In genomic region chr11:61116426-61117214, GRCh38 we compare ENCODE assay signal across 15 cellular contexts. TPM values are rescaled to one million over a fixed set of nuclear protein-coding genes. Genes with fewer than 3 reads are reported as not detected.
A peak's percentile ranks its signal among the peaks of the same experiment; 100 is the strongest.
DNase-seq lines count a peak whose midpoint lies in the region; ATAC-seq, FAIRE-seq and TF ChIP-seq lines count a peak whose summit lies in the region.
"Had no signal": no experiment of that assay in that cellular context is flagged by ENCODE, and none has a peak within 500 bp of the region (broad histone marks: within the 10 kb centered on the region; RNA-seq: fewer than 3 reads in every experiment).

No MANE protein-coding gene starts in this region.

- no peaks in the 10 kb centered on the region for H3K27me3 Mint-ChIP-seq in activated naive CD4-positive, alpha-beta T cell treated with anti-CD3 and anti-CD28 coated beads, Interleukin-2, amount 50 U/mL, for 24 hours
- H3K27me3 Mint-ChIP-seq in activated CD8-positive, alpha-beta T cell treated with anti-CD3 and anti-CD28 coated beads for 36 hours: no peaks in the 10 kb centered on the region

- intact Hi-C loops in activated CD8-positive, alpha-beta T cell treated with anti-CD3 and anti-CD28 coated beads for 36 hours (cut with micrococcal nuclease): no loop called here

- H3K9me3 Mint-ChIP-seq in activated naive CD4-positive, alpha-beta T cell treated with anti-CD3 and anti-CD28 coated beads, Interleukin-2, amount 50 U/mL, for 24 hours: no peaks in the 10 kb centered on the region
- peaks cover 4% of the 10 kb centered on the region for H3K9me3 Mint-ChIP-seq in activated CD8-positive, alpha-beta T cell treated with anti-CD3 and anti-CD28 coated beads for 36 hours

- TF ChIP-seq POLR2A in erythroblast (IDR thresholded peaks at IDR 0.05; ENCODE audit: low read length): no peak

- H3K4me3 Mint-ChIP-seq in activated naive CD4-positive, alpha-beta T cell treated with anti-CD3 and anti-CD28 coated beads, Interleukin-2, amount 50 U/mL, for 24 hours: peak overlapping the region; percentile 67
- peak overlapping the region; percentile 42 for H3K4me3 Mint-ChIP-seq in activated CD8-positive, alpha-beta T cell treated with anti-CD3 and anti-CD28 coated beads for 36 hours

- TF ChIP-seq CTCF in activated CD8-positive, alpha-beta T cell treated with anti-CD3 and anti-CD28 coated beads for 36 hours (IDR thresholded peaks at IDR 0.05): no peak
- TF ChIP-seq CTCF in epithelial cell of esophagus (IDR thresholded peaks at IDR 0.05; ENCODE audit: insufficient read depth, low read depth, low read length, missing control alignments): no peak

- CTCF ChIA-PET in activated CD8-positive, alpha-beta T cell treated with anti-CD3 and anti-CD28 coated beads for 36 hours (lab: Charles Lee): interaction anchor here (0.7 to 2.5 kb wide), 3 partner anchors 12 to 13 kb away, joined by 3 to 20 read pairs (median 4); no protein-coding TSS in a partner anchor

- H3K4me1 Mint-ChIP-seq in activated naive CD4-positive, alpha-beta T cell treated with anti-CD3 and anti-CD28 coated beads, Interleukin-2, amount 50 U/mL, for 24 hours: peaks cover 93% of the 10 kb centered on the region
- H3K4me1 Mint-ChIP-seq in activated CD8-positive, alpha-beta T cell treated with anti-CD3 and anti-CD28 coated beads for 36 hours (ENCODE audit: low read depth): peaks cover 89% of the 10 kb centered on the region

- peaks cover 50% of the 10 kb centered on the region for H3K36me3 Mint-ChIP-seq in activated naive CD4-positive, alpha-beta T cell treated with anti-CD3 and anti-CD28 coated beads, Interleukin-2, amount 50 U/mL, for 24 hours
- peaks cover 89% of the 10 kb centered on the region for H3K36me3 Mint-ChIP-seq in activated CD8-positive, alpha-beta T cell treated with anti-CD3 and anti-CD28 coated beads for 36 hours (ENCODE audit: low read depth)

- POLR2A ChIA-PET in activated CD8-positive, alpha-beta T cell treated with anti-CD3 and anti-CD28 coated beads for 36 hours (lab: Charles Lee): interaction anchor here (1.3 to 9.6 kb wide), 2 partner anchors 11 to 35 kb away, joined by 4 to 65 read pairs; no protein-coding TSS in a partner anchor

- H3K4me3 ChIP-seq in epithelial cell of esophagus (ENCODE audit: low read length): no peak overlapping the region
- H3K4me3 ChIP-seq: upper lobe of left lung had no signal

- FAIRE-seq in urothelium cell line (lab: Jason Lieb, UNC): peak; percentile 100

- peak overlapping the region; percentile 99 for H3K27ac Mint-ChIP-seq in activated naive CD4-positive, alpha-beta T cell treated with anti-CD3 and anti-CD28 coated beads, Interleukin-2, amount 50 U/mL, for 24 hours
- peak overlapping the region; percentile 96 for H3K27ac Mint-ChIP-seq in activated CD8-positive, alpha-beta T cell treated with anti-CD3 and anti-CD28 coated beads for 36 hours

- no peak for ATAC-seq in activated CD8-positive, alpha-beta T cell treated with anti-CD3 and anti-CD28 coated beads for 36 hours
- ATAC-seq in GM21390 (IDR thresholded peaks at IDR 0.05; ENCODE audit: unreplicated experiment): no peak
- ATAC-seq: right cardiac atrium had no signal

- no peak for DNase-seq in activated naive CD4-positive, alpha-beta T cell treated with anti-CD3 and anti-CD28 coated beads, Interleukin-2, amount 50 U/mL, for 16 hours
- no peak for DNase-seq in activated CD8-positive, alpha-beta T cell treated with anti-CD3 and anti-CD28 coated beads for 36 hours
- DNase-seq in epithelial cell of esophagus (ENCODE audit: low read depth): peak; percentile 9
- DNase-seq in urothelium cell line (ENCODE audit: low spot score): no peak
- DNase-seq in GM19238 (ENCODE audit: insufficient read length, low spot score): no peak
- DNase-seq in erythroblast (lab: John Stamatoyannopoulos, UW): no peak
- DNase-seq: activated CD4-positive, alpha-beta T cell treated with anti-CD3 and anti-CD28 coated beads for 1 hour; central memory CD4-positive, alpha-beta T cell; GOT3; RPMI8226; upper lobe of left lung had no signal

RNA-seq across cellular contexts. Expression of gene CD5, which starts 14.3 kb away (rescaled TPM):
- total RNA-seq in activated CD8-positive, alpha-beta T cell treated with anti-CD3 and anti-CD28 coated beads for 36 hours: 100 to 1,000 TPM; 214 to 215 TPM
- total RNA-seq: lung microvascular endothelial cell had no signal

RNA-seq across cellular contexts. Expression of gene VPS37C, which starts 44.6 kb away (rescaled TPM):
- 1 to 10 TPM; 6.6 to 7.2 TPM for total RNA-seq in activated CD8-positive, alpha-beta T cell treated with anti-CD3 and anti-CD28 coated beads for 36 hours
